In genomic region chr6:150032598-150032997, GRCh38 we compare ENCODE assay signal across 23 cellular contexts. TPM values are rescaled to one million over a fixed set of nuclear protein-coding genes. Genes with fewer than 3 reads are reported as not detected.
DNase-seq lines count a peak whose midpoint lies in the region; ATAC-seq, FAIRE-seq and TF ChIP-seq lines count a peak whose summit lies in the region.
"Had no signal": no experiment of that assay in that cellular context is flagged by ENCODE, and none has a peak within 500 bp of the region (broad histone marks: within the 10 kb centered on the region; RNA-seq: fewer than 3 reads in every experiment).

No MANE protein-coding gene starts in this region.

- H4K20me1 ChIP-seq in HepG2 (ENCODE audit: insufficient read depth, low read length) (no peaks in the 10 kb centered on the region), K562 (replicated peaks; ENCODE audit: control insufficient read depth, insufficient read depth, low read length) (no peaks in the 10 kb centered on the region)

- H3K36me3 ChIP-seq in HepG2 (replicated peaks in 1 of 2; ENCODE audit: control insufficient read depth in 1 of 2, insufficient read depth in 2 of 2, low read length in 2 of 2), result no peaks in the 10 kb centered on the region
- H3K36me3 ChIP-seq in right lobe of liver, result no peaks in the 10 kb centered on the region
- H3K36me3 ChIP-seq in K562 (ENCODE audit: control insufficient read depth, insufficient read depth, low read length), result no peaks in the 10 kb centered on the region
- no peaks in the 10 kb centered on the region for H3K36me3 ChIP-seq in small intestine (ENCODE audit: control insufficient read depth in 2 of 2, insufficient read depth in 2 of 2, low read length in 2 of 2)

- TF ChIP-seq EP300 in HepG2 (IDR thresholded peaks at IDR 0.05; ENCODE audit: low read depth in 2 of 2, low read length in 2 of 2), result no peak
- TF ChIP-seq EP300 in HepG2 (CRISPR knock-in tag; IDR thresholded peaks at IDR 0.05; ENCODE audit: borderline replicate concordance), result no peak
- TF ChIP-seq EP300 in K562 (IDR thresholded peaks at IDR 0.05; ENCODE audit: low read length), result no peak

- intact Hi-C loops in HepG2 (cut with micrococcal nuclease; ENCODE audit: unreplicated experiment), result no loop called here
- intact Hi-C loops in right lobe of liver (cut with DNase I), result no loop called here
- intact Hi-C loops in K562 (cut with micrococcal nuclease), result no loop called here

- H3K9ac ChIP-seq in HepG2 (ENCODE audit: insufficient read depth, low read depth, low read length) (no peak overlapping the region), K562 (ENCODE audit: insufficient read depth in 1 of 2, low read depth in 2 of 2, low read length in 2 of 2) (no peak overlapping the region)

- no peak for DNase-seq in HepG2 (ENCODE audit: low spot score)
- DNase-seq in right lobe of liver, result no peak
- no peak for DNase-seq in K562 (ENCODE audit: extremely low read depth in 1 of 4, low spot score in 3 of 4)
- DNase-seq in islet precursor cell, result peak; percentile 22
- no peak for DNase-seq in small intestine
- DNase-seq in pons (ENCODE audit: low spot score), result no peak
- DNase-seq: C1 segment of cervical spinal cord; Calu3; CD4-positive, alpha-beta memory T cell; COR-L47; DMS53; DMS79 treated with DMSO at 0.1 percent for 48 hours; GF-D8; GOT3; HCEC 1CT had no signal

- no peaks in the 10 kb centered on the region for H3K79me2 ChIP-seq in HepG2 (ENCODE audit: insufficient read depth, low read length)
- no peaks in the 10 kb centered on the region for H3K79me2 ChIP-seq in K562 (ENCODE audit: control insufficient read depth, insufficient read depth, low read length)

- BruUV-seq in HepG2 (replicated peaks; lab: Mats Ljungman, UMichigan) (no TSS peak), K562 (replicated peaks; lab: Mats Ljungman, UMichigan) (no TSS peak)

- H3K27me3 ChIP-seq in HepG2 (ENCODE audit: control insufficient read depth in 1 of 2, insufficient read depth in 2 of 2, low read length in 2 of 2) (peaks cover 7 to 57% of the 10 kb centered on the region in 2 experiments), right lobe of liver (peaks cover 0 to 5% of the 10 kb centered on the region in 2 donors), K562 (ENCODE audit: control insufficient read depth in 2 of 2, insufficient read depth in 2 of 2, low read length in 2 of 2) (peaks cover 30 to 66% of the 10 kb centered on the region in 2 experiments), small intestine (ENCODE audit: control insufficient read depth in 2 of 2, insufficient read depth in 2 of 2, low read length in 2 of 2) (peaks cover 5 to 13% of the 10 kb centered on the region in 2 donors)

- no peaks in the 10 kb centered on the region for H3K4me1 ChIP-seq in HepG2 (ENCODE audit: insufficient read depth, low read length)
- H3K4me1 ChIP-seq in right lobe of liver, result peaks cover 0 to 4% (median 0%) of the 10 kb centered on the region in 4 donors
- peaks cover 0 to 3% of the 10 kb centered on the region in 2 experiments; a peak in 2 of 5 replicates for H3K4me1 ChIP-seq in K562 (replicated peaks in 1 of 2; ENCODE audit: control insufficient read depth in 2 of 2, insufficient read depth in 2 of 2, low read length in 2 of 2)
- no peaks in the 10 kb centered on the region for H3K4me1 ChIP-seq in small intestine (ENCODE audit: control insufficient read depth in 2 of 2, insufficient read depth in 1 of 2, low read depth in 1 of 2, low read length in 1 of 2)

- H3K27ac ChIP-seq in HepG2 (ENCODE audit: extremely low read length, insufficient read depth, low read length), result no peak overlapping the region
- H3K27ac ChIP-seq in right lobe of liver, result no peak overlapping the region
- no peak overlapping the region for H3K27ac ChIP-seq in K562 (ENCODE audit: extremely low read depth, low read depth, low read length)
- H3K27ac ChIP-seq in small intestine (ENCODE audit: low read depth in 1 of 2, low read length in 1 of 2), result no peak overlapping the region

- in situ Hi-C loops in HepG2 (cut with HindIII; ENCODE audit: extremely low pct_ligation_motif_present, low pct_unique_long_range_greater_than_20kb), result no loop called here
- in situ Hi-C loops in K562 (cut with MboI), result no loop called here

- H3K4me3 ChIP-seq in HepG2 (replicated peaks in 1 of 3; ENCODE audit: insufficient read depth in 1 of 3, low read depth in 2 of 3, low read length in 3 of 3) (no peak overlapping the region), right lobe of liver (no peak overlapping the region), K562 (no peak overlapping the region), small intestine (ENCODE audit: low read depth in 1 of 2, low read length in 2 of 2) (no peak overlapping the region)

- CTCF ChIA-PET in HepG2 (lab: Yijun Ruan, JAX; ENCODE audit: low intra/inter-chr PET ratio, low total read pairs) (no interaction called here), K562 (lab: Yijun Ruan, JAX; ENCODE audit: low intra/inter-chr PET ratio) (no interaction called here)

- FAIRE-seq in HepG2 (lab: Jason Lieb, UNC), result no peak
- no peak for FAIRE-seq in K562 (lab: Jason Lieb, UNC)
- FAIRE-seq in small intestine (lab: Jason Lieb, UNC), result no peak
- FAIRE-seq: GM12891, GM18507, H54 had no signal

- H2AFZ ChIP-seq in HepG2 (ENCODE audit: low read length) (no peak overlapping the region), K562 (ENCODE audit: low read depth, low read length) (no peak overlapping the region)

- H3K9me3 ChIP-seq in HepG2 (ENCODE audit: low read length), result no peaks in the 10 kb centered on the region
- H3K9me3 ChIP-seq in right lobe of liver, result no peaks in the 10 kb centered on the region
- no peaks in the 10 kb centered on the region for H3K9me3 ChIP-seq in K562 (replicated peaks; ENCODE audit: control insufficient read depth, insufficient read depth, low read depth, low read length)
- H3K9me3 ChIP-seq in small intestine (ENCODE audit: control insufficient read depth, low read depth), result no peaks in the 10 kb centered on the region

- TF ChIP-seq POLR2A in HepG2 (IDR thresholded peaks at IDR 0.05; ENCODE audit: insufficient read depth in 1 of 2, low read depth in 2 of 2, low read length in 2 of 2) (no peak), right lobe of liver (IDR thresholded peaks at IDR 0.05) (no peak), K562 (conservative IDR thresholded peaks at IDR 0.05) (no peak)

- 23% methylated on average over 8 of the region's 8 CpGs for WGBS in HepG2 (ENCODE audit: low lambda C conversion rate)
- WGBS in right lobe of liver (ENCODE audit: insufficient coverage, low coverage, low lambda C conversion rate, missing lambda C conversion rate), result 65% methylated on average over 8 of the region's 8 CpGs
- under 1% methylated on average over 8 of the region's 8 CpGs for WGBS in K562 (ENCODE audit: insufficient coverage, low coverage, missing lambda C conversion rate)
- 71 to 85% (median 76%) methylated on average over 8 of the region's 8 CpGs for WGBS in small intestine, 3 donors

- TF ChIP-seq RAD21 in HepG2 (CRISPR knock-in tag; IDR thresholded peaks at IDR 0.05) (no peak), K562 (CRISPR knock-in tag; conservative IDR thresholded peaks at IDR 0.05 in 1 of 2, IDR thresholded peaks at IDR 0.05 in 1 of 2) (no peak)

- H3K4me2 ChIP-seq in HepG2 (ENCODE audit: low read depth, low read length) (no peak overlapping the region), K562 (ENCODE audit: insufficient read depth, low read length) (no peak overlapping the region)

- POLR2A ChIA-PET in HepG2 (lab: Yijun Ruan, JAX) (no interaction called here), K562 (lab: Yijun Ruan, JAX) (interaction anchor here (0.5 kb wide), 1 partner anchor 24 kb away, joined by 3 read pairs; no protein-coding TSS in a partner anchor)

- peaks cover 4% of the 10 kb centered on the region for H3K9me1 ChIP-seq in K562 (ENCODE audit: control insufficient read depth, insufficient read depth, low read length)

- ATAC-seq in HepG2 (no peak), right lobe of liver (no peak), K562 (no peak), HG03196 (IDR thresholded peaks at IDR 0.05; ENCODE audit: unreplicated experiment) (no peak)

- TF ChIP-seq CTCF in HepG2 (CRISPR knock-in tag; IDR thresholded peaks at IDR 0.05) (no peak), right lobe of liver (IDR thresholded peaks at IDR 0.05) (no peak), K562 (IDR thresholded peaks at IDR 0.05 in 2 of 3, conservative IDR thresholded peaks at IDR 0.05 in 1 of 3; ENCODE audit: insufficient read depth in 2 of 3, low read depth in 1 of 3, low read length in 3 of 3) (no peak)

RNA-seq across cellular contexts. Expression of gene RAET1L, which starts 7.3 kb away (rescaled TPM):
- not detected in 2 replicates for total RNA-seq in HepG2 (2016; rRNA removed; fragmentation: Illumina TruSeq; extraction: Trizol)
- total RNA-seq in HepG2 (2016; cell fraction: cytosol; rRNA removed; fragmentation: Illumina TruSeq; extraction: Trizol; ENCODE audit: low read depth), result not detected in 2 replicates
- total RNA-seq in HepG2 (2016; cell fraction: insoluble cytoplasmic fraction; rRNA removed; fragmentation: Illumina TruSeq; extraction: Trizol), result not detected in 2 replicates
- not detected in 2 replicates for total RNA-seq in HepG2 (2016; cell fraction: membrane; rRNA removed; fragmentation: Illumina TruSeq; extraction: Trizol)
- total RNA-seq in HepG2 (2016; cell fraction: nucleus; rRNA removed; fragmentation: Illumina TruSeq; extraction: Trizol), result not detected in 2 replicates
- polyA plus RNA-seq in HepG2 (2011; rRNA removed), result not detected in 2 replicates
- not detected in 2 replicates for polyA plus RNA-seq in HepG2 (2011; cell fraction: cytosol; rRNA removed)
- polyA plus RNA-seq in HepG2 (2011; cell fraction: nucleus; rRNA removed), result not detected in 2 replicates
- not detected in 2 replicates for polyA plus RNA-seq in HepG2 (2012)
- not detected in 2 replicates for polyA plus RNA-seq in HepG2 (2016; cell fraction: cytosol; fragmentation: Illumina TruSeq; extraction: Trizol; ENCODE audit: low read depth)
- not detected in 2 replicates for polyA plus RNA-seq in HepG2 (2016; cell fraction: insoluble cytoplasmic fraction; fragmentation: Illumina TruSeq; extraction: Trizol; ENCODE audit: low read depth)
- polyA plus RNA-seq in HepG2 (2016; cell fraction: membrane; fragmentation: Illumina TruSeq; extraction: Trizol; ENCODE audit: low read depth), result not detected in 2 replicates
- not detected in 2 replicates for polyA plus RNA-seq in HepG2 (2016; cell fraction: nucleus; fragmentation: Illumina TruSeq; extraction: Trizol; ENCODE audit: insufficient read depth, low read depth)
- 0.26 TPM in 1 of 2 replicates, not detected in the other for polyA minus RNA-seq in HepG2 (2011; rRNA and poly(A)+ RNA removed; ENCODE audit: low replicate concordance)
- polyA minus RNA-seq in HepG2 (2011; cell fraction: cytosol; rRNA and poly(A)+ RNA removed), result not detected in 2 replicates
- not detected in 2 replicates for polyA minus RNA-seq in HepG2 (2011; cell fraction: nucleus; rRNA and poly(A)+ RNA removed)
- not detected for total RNA-seq in right lobe of liver
- total RNA-seq in K562 (2011; cell fraction: chromatin; rRNA removed; ENCODE audit: low replicate concordance), result not detected in 2 replicates
- total RNA-seq in K562 (2011; cell fraction: nucleolus; rRNA removed), result not detected in 2 replicates
- total RNA-seq in K562 (2011; cell fraction: nucleoplasm; rRNA removed), result not detected in 2 replicates
- total RNA-seq in K562 (2014; rRNA removed), result not detected in 2 replicates
- total RNA-seq in K562 (2014; rRNA removed; fragmentation: Illumina TruSeq; extraction: Trizol), result not detected in 2 replicates
- not detected in 2 replicates for total RNA-seq in K562 (2015; rRNA removed; fragmentation: Illumina TruSeq; extraction: Trizol)
- not detected in 2 replicates for total RNA-seq in K562 (2021)
- polyA plus RNA-seq in K562 (2011; rRNA removed), result not detected in 2 replicates
- not detected in 2 replicates for polyA plus RNA-seq in K562 (2011; cell fraction: cytosol; rRNA removed)
- polyA plus RNA-seq in K562 (2011; cell fraction: nucleus; rRNA removed), result not detected in 2 replicates
- not detected in 2 replicates for polyA plus RNA-seq in K562 (2012)
- not detected in 2 replicates for polyA plus RNA-seq in K562 (2014; fragmentation: Illumina TruSeq; extraction: Trizol)
- polyA plus RNA-seq in K562 (2014; fragmentation: Nextera tagmentation; extraction: Ambion mirVana), result not detected
- not detected in 2 replicates for polyA plus RNA-seq in K562 (2014; rRNA removed)
- not detected in 2 replicates for polyA minus RNA-seq in K562 (2011; rRNA and poly(A)+ RNA removed)
- not detected in 2 replicates for polyA minus RNA-seq in K562 (2011; cell fraction: cytosol; rRNA and poly(A)+ RNA removed)
- not detected in 2 replicates for polyA minus RNA-seq in K562 (2011; cell fraction: nucleus; rRNA and poly(A)+ RNA removed)
- not detected for polyA plus RNA-seq in small intestine
- total RNA-seq: A172; A673; CD4-positive, alpha-beta memory T cell; G401 had no signal
- polyA plus RNA-seq: BJ; CD4-positive, alpha-beta memory T cell had no signal

RNA-seq across cellular contexts. Expression of gene ULBP3, which starts 36.3 kb away (rescaled TPM):
- 0.42 and 0.56 TPM in 2 replicates for total RNA-seq in HepG2 (2016; rRNA removed; fragmentation: Illumina TruSeq; extraction: Trizol)
- total RNA-seq in HepG2 (2016; cell fraction: cytosol; rRNA removed; fragmentation: Illumina TruSeq; extraction: Trizol; ENCODE audit: low read depth), result not detected in 2 replicates
- 0.19 and 0.78 TPM in 2 replicates for total RNA-seq in HepG2 (2016; cell fraction: insoluble cytoplasmic fraction; rRNA removed; fragmentation: Illumina TruSeq; extraction: Trizol)
- total RNA-seq in HepG2 (2016; cell fraction: membrane; rRNA removed; fragmentation: Illumina TruSeq; extraction: Trizol), result 0.28 and 0.43 TPM in 2 replicates
- 0.94 and 0.96 TPM in 2 replicates for total RNA-seq in HepG2 (2016; cell fraction: nucleus; rRNA removed; fragmentation: Illumina TruSeq; extraction: Trizol)
- 0.22 and 0.48 TPM in 2 replicates for polyA plus RNA-seq in HepG2 (2011; rRNA removed)
- 0.41 and 0.51 TPM in 2 replicates for polyA plus RNA-seq in HepG2 (2011; cell fraction: cytosol; rRNA removed)
- 0.14 TPM in 1 of 2 replicates, not detected in the other for polyA plus RNA-seq in HepG2 (2011; cell fraction: nucleus; rRNA removed)
- polyA plus RNA-seq in HepG2 (2012), result not detected in 2 replicates
- polyA plus RNA-seq in HepG2 (2016; cell fraction: cytosol; fragmentation: Illumina TruSeq; extraction: Trizol; ENCODE audit: low read depth), result not detected in 2 replicates
- 0.38 TPM in 1 of 2 replicates, not detected in the other for polyA plus RNA-seq in HepG2 (2016; cell fraction: insoluble cytoplasmic fraction; fragmentation: Illumina TruSeq; extraction: Trizol; ENCODE audit: low read depth)
- not detected in 2 replicates for polyA plus RNA-seq in HepG2 (2016; cell fraction: membrane; fragmentation: Illumina TruSeq; extraction: Trizol; ENCODE audit: low read depth)
- polyA plus RNA-seq in HepG2 (2016; cell fraction: nucleus; fragmentation: Illumina TruSeq; extraction: Trizol; ENCODE audit: insufficient read depth, low read depth), result not detected in 2 replicates
- polyA minus RNA-seq in HepG2 (2011; rRNA and poly(A)+ RNA removed; ENCODE audit: low replicate concordance), result 0.30 and 10.9 TPM in 2 replicates
- 0.79 TPM in 1 of 2 replicates, not detected in the other for polyA minus RNA-seq in HepG2 (2011; cell fraction: cytosol; rRNA and poly(A)+ RNA removed)
- not detected in 2 replicates for polyA minus RNA-seq in HepG2 (2011; cell fraction: nucleus; rRNA and poly(A)+ RNA removed)
- total RNA-seq in right lobe of liver, result 1 to 10 TPM in 3 of 6 experiments, under 1 TPM in 3; 0.34 to 1.7 (median 0.89) TPM
- total RNA-seq in K562 (2011; cell fraction: chromatin; rRNA removed; ENCODE audit: low replicate concordance), result not detected in 2 replicates
- total RNA-seq in K562 (2011; cell fraction: nucleolus; rRNA removed), result not detected in 2 replicates
- total RNA-seq in K562 (2011; cell fraction: nucleoplasm; rRNA removed), result not detected in 2 replicates
- total RNA-seq in K562 (2014; rRNA removed), result 0.57 TPM in 1 of 2 replicates, not detected in the other
- total RNA-seq in K562 (2014; rRNA removed; fragmentation: Illumina TruSeq; extraction: Trizol), result not detected in 2 replicates
- total RNA-seq in K562 (2015; rRNA removed; fragmentation: Illumina TruSeq; extraction: Trizol), result 0.23 TPM in 1 of 2 replicates, not detected in the other
- 0.38 TPM in 1 of 2 replicates, not detected in the other for total RNA-seq in K562 (2021)
- 0.25 TPM in 1 of 2 replicates, not detected in the other for polyA plus RNA-seq in K562 (2011; rRNA removed)
- not detected in 2 replicates for polyA plus RNA-seq in K562 (2011; cell fraction: cytosol; rRNA removed)
- polyA plus RNA-seq in K562 (2011; cell fraction: nucleus; rRNA removed), result not detected in 2 replicates
- polyA plus RNA-seq in K562 (2012), result 0.12 and 0.14 TPM in 2 replicates
- not detected in 2 replicates for polyA plus RNA-seq in K562 (2014; fragmentation: Illumina TruSeq; extraction: Trizol)
- not detected for polyA plus RNA-seq in K562 (2014; fragmentation: Nextera tagmentation; extraction: Ambion mirVana)
- 0.33 TPM in 1 of 2 replicates, not detected in the other for polyA plus RNA-seq in K562 (2014; rRNA removed)
- polyA minus RNA-seq in K562 (2011; rRNA and poly(A)+ RNA removed), result 0.53 TPM in 1 of 2 replicates, not detected in the other
- not detected in 2 replicates for polyA minus RNA-seq in K562 (2011; cell fraction: cytosol; rRNA and poly(A)+ RNA removed)
- not detected in 2 replicates for polyA minus RNA-seq in K562 (2011; cell fraction: nucleus; rRNA and poly(A)+ RNA removed)
- polyA plus RNA-seq in small intestine, result 1 to 10 TPM in 1 of 3 donors, not detected in 2; 2.2 TPM
